8 cellular contexts compared by ENCODE assay signal in the genomic region with DNA sequence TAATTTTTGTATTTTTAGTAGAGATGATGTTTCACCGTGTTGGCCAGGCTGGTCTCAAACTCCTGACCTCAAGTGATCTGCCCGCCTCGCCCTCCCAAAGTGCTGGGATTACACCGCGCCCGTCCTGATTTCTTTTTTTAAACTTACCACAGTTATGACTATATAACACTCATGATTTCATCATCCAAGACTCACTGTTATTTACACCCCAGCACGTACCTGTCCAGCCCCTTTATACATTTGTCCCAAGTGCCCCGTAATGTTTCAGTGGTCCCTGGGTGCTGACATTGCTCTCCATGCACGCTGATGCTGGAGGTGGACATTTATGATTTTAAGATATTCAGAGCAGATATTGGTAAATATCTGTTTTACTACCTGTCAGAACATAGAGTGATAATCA.
"Had no signal": no experiment of that assay in that cellular context is flagged by ENCODE, and none has a peak within 500 bp of the region (broad histone marks: within the 10 kb centered on the region; RNA-seq: fewer than 3 reads in every experiment).

No MANE protein-coding gene starts in this region.

- H3K27ac ChIP-seq: HL-60 had no signal

- ATAC-seq: GM23338 had no signal

- H3K4me2 ChIP-seq: GM23338 had no signal

- DNase-seq: H9, HCEC 1CT, IMR-90, KBM-7 had no signal

- FAIRE-seq: H1, H54 had no signal

- H3K4me3 ChIP-seq: GM23338 had no signal

- H3K27ac Mint-ChIP-seq: GM23338 had no signal

- H3K9me3 Mint-ChIP-seq: GM23338, H9 had no signal

- H2AFZ ChIP-seq: GM23338 had no signal

- H3K4me3 Mint-ChIP-seq: GM23338, H9 had no signal
